Comparison of ENCODE assay signal across 22 cellular contexts in the genomic region with DNA sequence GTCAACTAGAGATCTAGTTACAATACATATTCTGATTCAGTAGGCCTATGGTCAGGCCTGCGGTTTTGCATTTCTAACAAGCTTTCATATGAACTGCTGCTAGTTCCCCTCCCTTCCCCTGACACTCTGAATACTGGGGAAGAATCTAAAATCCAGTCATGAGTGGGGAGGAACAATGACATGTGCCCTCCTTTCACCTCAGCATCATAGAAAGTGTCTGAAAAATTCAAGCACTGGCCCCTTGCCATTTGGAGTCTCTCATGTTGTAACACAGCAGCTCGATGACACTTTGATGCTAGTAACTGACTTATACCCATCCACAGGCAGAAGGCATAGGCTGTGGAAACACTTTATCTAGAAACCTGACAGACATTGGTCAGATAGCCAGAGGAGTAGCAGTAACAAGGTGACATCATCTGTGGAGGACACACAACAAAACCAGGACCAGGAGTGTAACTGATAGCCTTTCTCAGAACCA.
DNase-seq lines count a peak whose midpoint lies in the region; ATAC-seq, FAIRE-seq and TF ChIP-seq lines count a peak whose summit lies in the region.
"Had no signal": no experiment of that assay in that cellular context is flagged by ENCODE, and none has a peak within 500 bp of the region (broad histone marks: within the 10 kb centered on the region; RNA-seq: fewer than 3 reads in every experiment).

No MANE protein-coding gene starts in this region.

- H3K27me3 ChIP-seq in GM12878 (replicated peaks in 1 of 2; ENCODE audit: control insufficient read depth in 2 of 2, insufficient read depth in 2 of 2, low read length in 1 of 2): no peaks in the 10 kb centered on the region; a peak in 1 of 4 replicates
- H3K27me3 ChIP-seq: foreskin keratinocyte had no signal

- TF ChIP-seq RAD21 in GM12878 (IDR thresholded peaks at IDR 0.05; ENCODE audit: insufficient read depth, low read depth, low read length): no peak

- H3K9ac ChIP-seq in GM12878 (ENCODE audit: control insufficient read depth, insufficient read depth, low read length): no peak overlapping the region

- DNase-seq in Daoy (ENCODE audit: low read depth) (peak; percentile 26), Kasumi-1 (lab: John Stamatoyannopoulos, UW) (peak; percentile 57 to 66), GM12878 (ENCODE audit: low read depth, low spot score) (no peak), iris pigment epithelial cell (ENCODE audit: low read depth) (peak; percentile 52), NCI-H1694 (lab: John Stamatoyannopoulos, UW) (no peak), 8988T (no peak)
- no peak for DNase-seq in activated naive CD4-positive, alpha-beta T cell treated with anti-CD3 and anti-CD28 coated beads, Interleukin-2, amount 50 U/mL, for 16 hours
- DNase-seq: activated CD4-positive, alpha-beta T cell treated with anti-CD3 and anti-CD28 coated beads, Interleukin-2, amount 50 U/mL, for 48 hours; activated naive CD4-positive, alpha-beta T cell treated with anti-CD3 and anti-CD28 coated beads, Interleukin-2, amount 10 ng/mL, durations not matched to agents 7 days and 5 days; activated T-cell treated with anti-CD3 and anti-CD28 coated beads, Interleukin-2, amount 50 U/mL, for 24 hours; AML-193; Caco-2; central memory CD4-positive, alpha-beta T cell; effector CD8-positive, alpha-beta T cell; NCI-H2081; NCI-H748 treated with DMSO at 0.1 percent for 48 hours had no signal

- TF ChIP-seq EP300 in GM12878 (IDR thresholded peaks at IDR 0.05; ENCODE audit: borderline replicate concordance in 1 of 2, control insufficient read depth in 1 of 2, low read depth in 2 of 2, low read length in 2 of 2): no peak

- RAD21 ChIA-PET in GM12878 (lab: Charles Lee; ENCODE audit: unreplicated experiment): no interaction called here

- no peaks in the 10 kb centered on the region for H3K4me1 ChIP-seq in GM12878 (ENCODE audit: control insufficient read depth, insufficient read depth, low read length)
- H3K4me1 ChIP-seq: Caco-2 had no signal

- WGBS in GM12878 (ENCODE audit: insufficient coverage, insufficient replicate concordance, low lambda C conversion rate, missing lambda C conversion rate): 9% methylated on average over 2 of the region's 2 CpGs

- ATAC-seq in GM12878 (no peak; the same call in none of the 3 replicates), HG02642 (IDR thresholded peaks at IDR 0.05; ENCODE audit: poor library complexity, unreplicated experiment) (no peak)
- ATAC-seq: foreskin keratinocyte, HepG2, left lobe of liver had no signal

- no peaks in the 10 kb centered on the region for H4K20me1 ChIP-seq in GM12878 (ENCODE audit: control insufficient read depth, insufficient read depth)

- in situ Hi-C loops in GM12878 (cut with MboI): no loop called here

- TF ChIP-seq POLR2A in GM12878 (IDR thresholded peaks at IDR 0.05; ENCODE audit: low read depth, low read length): no peak

- intact Hi-C loops in GM12878 (cut with micrococcal nuclease; ENCODE audit: unreplicated experiment): no loop called here

- H2AFZ ChIP-seq in GM12878 (ENCODE audit: control insufficient read depth, low read depth, low read length): no peak overlapping the region

- no peaks in the 10 kb centered on the region for H3K9me3 ChIP-seq in GM12878 (replicated peaks; ENCODE audit: control insufficient read depth, insufficient read depth, low read length)
- H3K9me3 ChIP-seq: Caco-2, thoracic aorta had no signal

- no peaks in the 10 kb centered on the region for H3K79me2 ChIP-seq in GM12878 (ENCODE audit: control insufficient read depth, insufficient read depth, low read length)

- SMC1A ChIA-PET in GM12878 (lab: Charles Lee; ENCODE audit: uncharacterized antibody, unreplicated experiment): no interaction called here

- no peak overlapping the region for H3K27ac ChIP-seq in GM12878 (ENCODE audit: control insufficient read depth, insufficient read depth)
- H3K27ac ChIP-seq: foreskin keratinocyte, thoracic aorta had no signal

- POLR2A ChIA-PET in GM12878 (lab: Charles Lee): no interaction called here

- no peak overlapping the region for H3K4me3 ChIP-seq in GM12878
- H3K4me3 ChIP-seq: thoracic aorta had no signal

- no peaks in the 10 kb centered on the region for H3K36me3 ChIP-seq in GM12878 (ENCODE audit: control insufficient read depth in 2 of 2, insufficient read depth in 2 of 2, low read length in 1 of 2)
- H3K36me3 ChIP-seq: thoracic aorta had no signal

- CTCF ChIA-PET in GM12878 (lab: Yijun Ruan, JAX): no interaction called here

- no peak overlapping the region for H3K4me2 ChIP-seq in GM12878 (ENCODE audit: control insufficient read depth, insufficient read depth)

- no TSS peak for BruUV-seq in GM12878 (replicated peaks; lab: Mats Ljungman, UMichigan)

- TF ChIP-seq CTCF in GM12878 (IDR thresholded peaks at IDR 0.05 in 2 of 3, conservative IDR thresholded peaks at IDR 0.05 in 1 of 3; ENCODE audit: control insufficient read depth in 2 of 3, extremely low read depth in 1 of 3, insufficient read depth in 1 of 3, low read depth in 3 of 3, low read length in 3 of 3): no peak

- peak; percentile 18 for FAIRE-seq in GM12878 (lab: Jason Lieb, UNC)
- FAIRE-seq: HepG2, RCC 7860 had no signal

TF ChIP-seq in GM12878, 131 proteins besides CTCF, POLR2A, EP300 and RAD21:
- TF ChIP-seq NR2F1 (conservative IDR thresholded peaks at IDR 0.05) (no peak), SP1 (IDR thresholded peaks at IDR 0.05; ENCODE audit: low read depth, low read length) (no peak), GABPA (IDR thresholded peaks at IDR 0.05; ENCODE audit: low read depth) (no peak), IKZF2 (IDR thresholded peaks at IDR 0.05) (no peak), BRCA1 (IDR thresholded peaks at IDR 0.05; ENCODE audit: low read depth, low read length) (no peak), JUNB (IDR thresholded peaks at IDR 0.05) (no peak), SMARCA5 (IDR thresholded peaks at IDR 0.05) (no peak), FOS (IDR thresholded peaks at IDR 0.05; ENCODE audit: borderline replicate concordance, extremely low read depth, insufficient read length) (no peak), KAT2A (conservative IDR thresholded peaks at IDR 0.05; ENCODE audit: control insufficient read depth, low read depth, low read length) (no peak), MXI1 (IDR thresholded peaks at IDR 0.05; ENCODE audit: low read depth, low read length) (no peak), MEF2A (IDR thresholded peaks at IDR 0.05; ENCODE audit: insufficient read depth, low read depth, low read length) (no peak)
- TF ChIP-seq, protein P1, sequence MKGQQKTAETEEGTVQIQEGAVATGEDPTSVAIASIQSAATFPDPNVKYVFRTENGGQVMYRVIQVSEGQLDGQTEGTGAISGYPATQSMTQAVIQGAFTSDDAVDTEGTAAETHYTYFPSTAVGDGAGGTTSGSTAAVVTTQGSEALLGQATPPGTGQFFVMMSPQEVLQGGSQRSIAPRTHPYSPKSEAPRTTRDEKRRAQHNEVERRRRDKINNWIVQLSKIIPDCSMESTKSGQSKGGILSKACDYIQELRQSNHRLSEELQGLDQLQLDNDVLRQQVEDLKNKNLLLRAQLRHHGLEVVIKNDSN (IDR thresholded peaks at IDR 0.05; ENCODE audit: borderline replicate concordance, extremely low read length, insufficient read depth, low read depth, low read length): no peak
- TF ChIP-seq, protein P2, sequence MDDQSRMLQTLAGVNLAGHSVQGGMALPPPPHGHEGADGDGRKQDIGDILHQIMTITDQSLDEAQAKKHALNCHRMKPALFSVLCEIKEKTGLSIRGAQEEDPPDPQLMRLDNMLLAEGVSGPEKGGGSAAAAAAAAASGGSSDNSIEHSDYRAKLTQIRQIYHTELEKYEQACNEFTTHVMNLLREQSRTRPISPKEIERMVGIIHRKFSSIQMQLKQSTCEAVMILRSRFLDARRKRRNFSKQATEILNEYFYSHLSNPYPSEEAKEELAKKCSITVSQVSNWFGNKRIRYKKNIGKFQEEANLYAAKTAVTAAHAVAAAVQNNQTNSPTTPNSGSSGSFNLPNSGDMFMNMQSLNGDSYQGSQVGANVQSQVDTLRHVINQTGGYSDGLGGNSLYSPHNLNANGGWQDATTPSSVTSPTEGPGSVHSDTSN (IDR thresholded peaks at IDR 0.05; ENCODE audit: insufficient replicate concordance, low read depth, low read length): no peak
- TF ChIP-seq, protein P3, sequence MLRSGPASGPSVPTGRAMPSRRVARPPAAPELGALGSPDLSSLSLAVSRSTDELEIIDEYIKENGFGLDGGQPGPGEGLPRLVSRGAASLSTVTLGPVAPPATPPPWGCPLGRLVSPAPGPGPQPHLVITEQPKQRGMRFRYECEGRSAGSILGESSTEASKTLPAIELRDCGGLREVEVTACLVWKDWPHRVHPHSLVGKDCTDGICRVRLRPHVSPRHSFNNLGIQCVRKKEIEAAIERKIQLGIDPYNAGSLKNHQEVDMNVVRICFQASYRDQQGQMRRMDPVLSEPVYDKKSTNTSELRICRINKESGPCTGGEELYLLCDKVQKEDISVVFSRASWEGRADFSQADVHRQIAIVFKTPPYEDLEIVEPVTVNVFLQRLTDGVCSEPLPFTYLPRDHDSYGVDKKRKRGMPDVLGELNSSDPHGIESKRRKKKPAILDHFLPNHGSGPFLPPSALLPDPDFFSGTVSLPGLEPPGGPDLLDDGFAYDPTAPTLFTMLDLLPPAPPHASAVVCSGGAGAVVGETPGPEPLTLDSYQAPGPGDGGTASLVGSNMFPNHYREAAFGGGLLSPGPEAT (IDR thresholded peaks at IDR 0.05; ENCODE audit: low read depth): no peak

Comparison
In these comparisons a context has a peak if more than half of its experiments do, and no peak if none do; other contexts are left out.
1. DNase-seq: peak in Daoy (single experiment), Kasumi-1 (2 of 2) and iris pigment epithelial cell (single experiment); none in GM12878 (single experiment), NCI-H1694 (single experiment), 8988T (single experiment) and activated naive CD4-positive, alpha-beta T cell treated with anti-CD3 and anti-CD28 coated beads, Interleukin-2, amount 50 U/mL, for 16 hours (single experiment).